1 cellular context compared by ENCODE assay signal in genomic region chr17:74305865-74306654, GRCh38.
TF ChIP-seq lines count a peak whose summit lies in the region.

No MANE protein-coding gene starts in this region.

TF ChIP-seq in GM23338, 12 proteins besides CTCF, POLR2A, EP300 and RAD21:
- TF ChIP-seq ZNF114 (CRISPR knock-in tag; IDR thresholded peaks at IDR 0.05) (no peak), ZNF331 (CRISPR knock-in tag; IDR thresholded peaks at IDR 0.05; ENCODE audit: low read depth) (no peak), NANOG (IDR thresholded peaks at IDR 0.05; ENCODE audit: borderline replicate concordance) (no peak), REST (IDR thresholded peaks at IDR 0.05; ENCODE audit: unreplicated experiment) (no peak), EZH2phosphoT487 (IDR thresholded peaks at IDR 0.05; ENCODE audit: unreplicated experiment) (no peak), CREB1 (CRISPR knock-in tag; IDR thresholded peaks at IDR 0.05; ENCODE audit: low read depth) (no peak), JUNB (IDR thresholded peaks at IDR 0.05; ENCODE audit: unreplicated experiment) (no peak), ZNF462 (CRISPR knock-in tag; IDR thresholded peaks at IDR 0.05) (no peak), EZH2 (IDR thresholded peaks at IDR 0.05; ENCODE audit: low read depth, unreplicated experiment) (no peak), ETS1 (IDR thresholded peaks at IDR 0.05) (no peak), STAT1 (IDR thresholded peaks at IDR 0.05; ENCODE audit: unreplicated experiment) (no peak), POLR2AphosphoS5 (IDR thresholded peaks at IDR 0.05; ENCODE audit: low read depth) (no peak)
